ENCODE assay signal across 1 cellular context in the genomic region with DNA sequence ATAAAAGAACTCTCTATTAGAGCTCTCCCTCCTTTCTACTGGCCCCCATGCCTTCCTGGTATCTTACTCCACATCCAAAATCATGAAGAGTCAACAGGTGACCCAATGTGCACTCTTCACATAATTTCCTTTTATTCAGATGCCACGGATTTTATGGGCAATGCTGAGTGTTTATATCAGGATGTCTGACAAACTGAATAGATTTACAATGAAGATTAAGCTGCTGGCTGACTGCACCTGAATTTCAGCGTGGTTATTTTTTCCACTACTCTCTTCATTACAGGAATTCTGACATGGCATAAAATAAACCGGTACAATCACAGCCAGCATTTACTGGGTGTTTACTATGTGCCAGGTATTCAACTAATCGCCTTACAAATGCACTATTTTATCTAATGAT.
TF ChIP-seq lines count a peak whose summit lies in the region.

No MANE protein-coding gene starts in this region.

TF ChIP-seq in SK-N-SH, 30 proteins besides CTCF, POLR2A, EP300 and RAD21 (continued from another document):
- TF ChIP-seq, protein P1, sequence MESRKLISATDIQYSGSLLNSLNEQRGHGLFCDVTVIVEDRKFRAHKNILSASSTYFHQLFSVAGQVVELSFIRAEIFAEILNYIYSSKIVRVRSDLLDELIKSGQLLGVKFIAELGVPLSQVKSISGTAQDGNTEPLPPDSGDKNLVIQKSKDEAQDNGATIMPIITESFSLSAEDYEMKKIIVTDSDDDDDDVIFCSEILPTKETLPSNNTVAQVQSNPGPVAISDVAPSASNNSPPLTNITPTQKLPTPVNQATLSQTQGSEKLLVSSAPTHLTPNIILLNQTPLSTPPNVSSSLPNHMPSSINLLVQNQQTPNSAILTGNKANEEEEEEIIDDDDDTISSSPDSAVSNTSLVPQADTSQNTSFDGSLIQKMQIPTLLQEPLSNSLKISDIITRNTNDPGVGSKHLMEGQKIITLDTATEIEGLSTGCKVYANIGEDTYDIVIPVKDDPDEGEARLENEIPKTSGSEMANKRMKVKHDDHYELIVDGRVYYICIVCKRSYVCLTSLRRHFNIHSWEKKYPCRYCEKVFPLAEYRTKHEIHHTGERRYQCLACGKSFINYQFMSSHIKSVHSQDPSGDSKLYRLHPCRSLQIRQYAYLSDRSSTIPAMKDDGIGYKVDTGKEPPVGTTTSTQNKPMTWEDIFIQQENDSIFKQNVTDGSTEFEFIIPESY (IDR thresholded peaks at IDR 0.05; ENCODE audit: borderline replicate concordance, low read depth) = no peak
- no peak for TF ChIP-seq POLR2AphosphoS5 (IDR thresholded peaks at IDR 0.05; ENCODE audit: low read depth, low read length)
- TF ChIP-seq GATA2 (CRISPR knock-in tag; IDR thresholded peaks at IDR 0.05) = no peak
- TF ChIP-seq YY1 (IDR thresholded peaks at IDR 0.05; ENCODE audit: low read depth) = no peak
- no peak for TF ChIP-seq ELF1 (IDR thresholded peaks at IDR 0.05)
- TF ChIP-seq, protein P2, sequence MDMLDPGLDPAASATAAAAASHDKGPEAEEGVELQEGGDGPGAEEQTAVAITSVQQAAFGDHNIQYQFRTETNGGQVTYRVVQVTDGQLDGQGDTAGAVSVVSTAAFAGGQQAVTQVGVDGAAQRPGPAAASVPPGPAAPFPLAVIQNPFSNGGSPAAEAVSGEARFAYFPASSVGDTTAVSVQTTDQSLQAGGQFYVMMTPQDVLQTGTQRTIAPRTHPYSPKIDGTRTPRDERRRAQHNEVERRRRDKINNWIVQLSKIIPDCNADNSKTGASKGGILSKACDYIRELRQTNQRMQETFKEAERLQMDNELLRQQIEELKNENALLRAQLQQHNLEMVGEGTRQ (IDR thresholded peaks at IDR 0.05; ENCODE audit: borderline replicate concordance, low read depth, low read length) = no peak
- no peak for TF ChIP-seq RFX5 (IDR thresholded peaks at IDR 0.05; ENCODE audit: low read length)
- TF ChIP-seq, protein P3, sequence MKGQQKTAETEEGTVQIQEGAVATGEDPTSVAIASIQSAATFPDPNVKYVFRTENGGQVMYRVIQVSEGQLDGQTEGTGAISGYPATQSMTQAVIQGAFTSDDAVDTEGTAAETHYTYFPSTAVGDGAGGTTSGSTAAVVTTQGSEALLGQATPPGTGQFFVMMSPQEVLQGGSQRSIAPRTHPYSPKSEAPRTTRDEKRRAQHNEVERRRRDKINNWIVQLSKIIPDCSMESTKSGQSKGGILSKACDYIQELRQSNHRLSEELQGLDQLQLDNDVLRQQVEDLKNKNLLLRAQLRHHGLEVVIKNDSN (IDR thresholded peaks at IDR 0.05; ENCODE audit: borderline replicate concordance, low read depth) = no peak
- TF ChIP-seq, protein P4, sequence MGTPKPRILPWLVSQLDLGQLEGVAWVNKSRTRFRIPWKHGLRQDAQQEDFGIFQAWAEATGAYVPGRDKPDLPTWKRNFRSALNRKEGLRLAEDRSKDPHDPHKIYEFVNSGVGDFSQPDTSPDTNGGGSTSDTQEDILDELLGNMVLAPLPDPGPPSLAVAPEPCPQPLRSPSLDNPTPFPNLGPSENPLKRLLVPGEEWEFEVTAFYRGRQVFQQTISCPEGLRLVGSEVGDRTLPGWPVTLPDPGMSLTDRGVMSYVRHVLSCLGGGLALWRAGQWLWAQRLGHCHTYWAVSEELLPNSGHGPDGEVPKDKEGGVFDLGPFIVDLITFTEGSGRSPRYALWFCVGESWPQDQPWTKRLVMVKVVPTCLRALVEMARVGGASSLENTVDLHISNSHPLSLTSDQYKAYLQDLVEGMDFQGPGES (IDR thresholded peaks at IDR 0.05; ENCODE audit: low read depth, low read length) = no peak
- no peak for TF ChIP-seq RXRA (IDR thresholded peaks at IDR 0.05; ENCODE audit: borderline replicate concordance, low read depth)
